In genomic region chr22:19641254-19641982, GRCh38 we compare ENCODE assay signal across 11 cellular contexts.
A peak's percentile ranks its signal among the peaks of the same experiment; 100 is the strongest.
DNase-seq lines count a peak whose midpoint lies in the region; ATAC-seq, FAIRE-seq and TF ChIP-seq lines count a peak whose summit lies in the region.
"Had no signal": no experiment of that assay in that cellular context is flagged by ENCODE, and none has a peak within 500 bp of the region (broad histone marks: within the 10 kb centered on the region; RNA-seq: fewer than 3 reads in every experiment).

No MANE protein-coding gene starts in this region.

- H3K9me3 Mint-ChIP-seq in endothelial cell (ENCODE audit: unreplicated experiment) (no peaks in the 10 kb centered on the region), mesothelial cell of epicardium (peaks cover 1% of the 10 kb centered on the region)
- peaks cover under 1% of the 10 kb centered on the region for H3K9me3 Mint-ChIP-seq in activated CD4-positive, alpha-beta memory T cell treated with anti-CD3 and anti-CD28 coated beads, Interleukin-2, amount 10 ng/mL, durations not matched to agents 7 days and 5 days

- TF ChIP-seq CTCF in D721Med (IDR thresholded peaks at IDR 0.05; ENCODE audit: insufficient read depth, missing control alignments) (peak; percentile 27), endothelial cell (IDR thresholded peaks at IDR 0.05; ENCODE audit: unreplicated experiment) (peak; percentile 92), mesothelial cell of epicardium (IDR thresholded peaks at IDR 0.05; ENCODE audit: unreplicated experiment) (peak; percentile 71)

- H3K27me3 Mint-ChIP-seq in endothelial cell (ENCODE audit: unreplicated experiment) (peaks cover 5% of the 10 kb centered on the region), mesothelial cell of epicardium (ENCODE audit: low read depth) (peaks cover 15% of the 10 kb centered on the region)
- peaks cover 15% of the 10 kb centered on the region for H3K27me3 Mint-ChIP-seq in activated CD4-positive, alpha-beta memory T cell treated with anti-CD3 and anti-CD28 coated beads, Interleukin-2, amount 10 ng/mL, durations not matched to agents 7 days and 5 days

- no peak for FAIRE-seq in D721Med (lab: Jason Lieb, UNC)

- POLR2A ChIA-PET in activated CD4-positive, alpha-beta memory T cell treated with anti-CD3 and anti-CD28 coated beads, Interleukin-2, amount 10 ng/mL, durations not matched to agents 7 days and 5 days (lab: Charles Lee), result no interaction called here

- ATAC-seq in HG03108 (IDR thresholded peaks at IDR 0.05; ENCODE audit: unreplicated experiment) (no peak), GM18519 (IDR thresholded peaks at IDR 0.05; ENCODE audit: low FRiP score, unreplicated experiment) (no peak)

- no peak for DNase-seq in D721Med (ENCODE audit: insufficient read length, low spot score)
- peak; percentile 26 for DNase-seq in LoVo (ENCODE audit: low spot score)
- DNase-seq in endothelial cell (ENCODE audit: low spot score), result peak; percentile 73
- DNase-seq in mesothelial cell of epicardium (ENCODE audit: low spot score in 2 of 2, unreplicated experiment in 2 of 2), result peak in 1 of 2 experiments; percentile 69
- no peak for DNase-seq in NCI-H345 treated with DMSO at 0.1 percent for 48 hours (lab: John Stamatoyannopoulos, UW; ENCODE audit: unreplicated experiment)
- DNase-seq in activated CD4-positive, alpha-beta memory T cell treated with anti-CD3 and anti-CD28 coated beads, Interleukin-2, amount 10 ng/mL, durations not matched to agents 7 days and 5 days, result no peak
- DNase-seq: left cardiac atrium; NCI-H1092; stimulated activated CD4-positive, alpha-beta T cell treated with anti-CD3 and anti-CD28 coated beads, Interleukin-4, amount 100 ng/mL, for 4 hours had no signal

- CTCF ChIA-PET in activated CD4-positive, alpha-beta memory T cell treated with anti-CD3 and anti-CD28 coated beads, Interleukin-2, amount 10 ng/mL, durations not matched to agents 7 days and 5 days (lab: Charles Lee), result interaction anchor here (0.5 kb wide), 1 partner anchor 381 kb away, joined by 3 read pairs; no protein-coding TSS in a partner anchor

- H3K4me1 Mint-ChIP-seq in endothelial cell (ENCODE audit: unreplicated experiment) (no peaks in the 10 kb centered on the region), mesothelial cell of epicardium (peaks cover 6% of the 10 kb centered on the region)
- H3K4me1 Mint-ChIP-seq in activated CD4-positive, alpha-beta memory T cell treated with anti-CD3 and anti-CD28 coated beads, Interleukin-2, amount 10 ng/mL, durations not matched to agents 7 days and 5 days, result no peaks in the 10 kb centered on the region

- H3K4me3 Mint-ChIP-seq in endothelial cell (ENCODE audit: unreplicated experiment), result no peak overlapping the region
- peak overlapping the region; percentile 58 for H3K4me3 Mint-ChIP-seq in mesothelial cell of epicardium
- no peak overlapping the region for H3K4me3 Mint-ChIP-seq in activated CD4-positive, alpha-beta memory T cell treated with anti-CD3 and anti-CD28 coated beads, Interleukin-2, amount 10 ng/mL, durations not matched to agents 7 days and 5 days

- no peak overlapping the region for H3K27ac Mint-ChIP-seq in endothelial cell (ENCODE audit: unreplicated experiment)
- no peak overlapping the region for H3K27ac Mint-ChIP-seq in mesothelial cell of epicardium
- no peak overlapping the region for H3K27ac Mint-ChIP-seq in activated CD4-positive, alpha-beta memory T cell treated with anti-CD3 and anti-CD28 coated beads, Interleukin-2, amount 10 ng/mL, durations not matched to agents 7 days and 5 days

- peaks cover 4% of the 10 kb centered on the region for H3K36me3 Mint-ChIP-seq in endothelial cell (ENCODE audit: low read depth, unreplicated experiment)
- H3K36me3 Mint-ChIP-seq in mesothelial cell of epicardium, result no peaks in the 10 kb centered on the region
- no peaks in the 10 kb centered on the region for H3K36me3 Mint-ChIP-seq in activated CD4-positive, alpha-beta memory T cell treated with anti-CD3 and anti-CD28 coated beads, Interleukin-2, amount 10 ng/mL, durations not matched to agents 7 days and 5 days (ENCODE audit: low read depth)

Comparison
In these comparisons a context has a peak if more than half of its experiments do, and no peak if none do; other contexts are left out.
1. DNase-seq: peak in LoVo (single experiment) and endothelial cell (single experiment); none in D721Med (single experiment), NCI-H345 treated with DMSO at 0.1 percent for 48 hours (single experiment) and activated CD4-positive, alpha-beta memory T cell treated with anti-CD3 and anti-CD28 coated beads, Interleukin-2, amount 10 ng/mL, durations not matched to agents 7 days and 5 days (single experiment).
2. CTCF ChIP-seq: peak in every context shown above with its lines; median percentile 92 in endothelial cell; 71 in mesothelial cell of epicardium; 27 in D721Med.